Comparison of ENCODE assay signal across 8 cellular contexts in the genomic region with DNA sequence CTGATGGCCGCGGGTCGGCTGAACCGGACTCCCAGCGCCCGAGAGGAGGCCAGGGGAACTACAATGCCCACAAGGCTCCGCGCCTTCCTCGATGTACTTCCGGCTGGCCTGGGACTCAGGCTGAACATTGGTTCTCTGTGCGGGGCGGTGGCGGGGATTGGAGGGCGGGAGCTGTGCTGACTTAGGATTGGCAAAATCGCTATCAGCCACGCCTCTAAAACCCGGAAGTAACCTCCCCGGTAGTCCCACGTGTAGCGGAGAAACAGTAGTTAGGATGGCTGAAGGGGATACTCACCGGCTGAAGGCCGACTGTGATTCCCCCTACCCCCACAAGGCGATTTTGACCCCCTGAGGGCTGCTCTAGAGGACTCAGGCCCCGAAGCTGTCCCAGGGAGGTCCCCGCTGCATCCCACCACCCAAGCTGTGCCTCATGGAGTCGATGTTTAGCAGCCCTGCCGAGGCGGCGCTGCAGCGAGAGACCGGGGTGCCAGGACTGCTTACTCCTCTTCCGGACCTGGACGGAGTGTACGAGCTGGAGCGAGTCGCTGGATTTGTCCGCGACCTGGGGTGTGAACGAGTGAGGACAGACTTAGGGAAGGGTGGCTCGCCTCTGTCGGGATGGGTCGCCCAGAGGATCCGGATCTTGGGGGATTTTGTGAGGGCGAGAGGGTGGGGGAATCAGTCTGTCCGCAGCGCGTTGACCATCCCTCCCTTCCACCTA. TPM values are rescaled to one million over a fixed set of nuclear protein-coding genes. Genes with fewer than 3 reads are reported as not detected.
DNase-seq lines count a peak whose midpoint lies in the region; ATAC-seq and TF ChIP-seq lines count a peak whose summit lies in the region.

A gene with protein sequence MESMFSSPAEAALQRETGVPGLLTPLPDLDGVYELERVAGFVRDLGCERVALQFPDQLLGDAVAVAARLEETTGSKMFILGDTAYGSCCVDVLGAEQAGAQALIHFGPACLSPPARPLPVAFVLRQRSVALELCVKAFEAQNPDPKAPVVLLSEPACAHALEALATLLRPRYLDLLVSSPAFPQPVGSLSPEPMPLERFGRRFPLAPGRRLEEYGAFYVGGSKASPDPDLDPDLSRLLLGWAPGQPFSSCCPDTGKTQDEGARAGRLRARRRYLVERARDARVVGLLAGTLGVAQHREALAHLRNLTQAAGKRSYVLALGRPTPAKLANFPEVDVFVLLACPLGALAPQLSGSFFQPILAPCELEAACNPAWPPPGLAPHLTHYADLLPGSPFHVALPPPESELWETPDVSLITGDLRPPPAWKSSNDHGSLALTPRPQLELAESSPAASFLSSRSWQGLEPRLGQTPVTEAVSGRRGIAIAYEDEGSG (plus strand): TSS at position 265 of the 721 bp plus-strand sequence. CDS start 166 bp downstream, at position 431.

- no peaks in the 10 kb centered on the region for H3K27me3 ChIP-seq in AG04450 (ENCODE audit: control insufficient read depth, insufficient read depth, low read length)

- H3K27ac ChIP-seq in AG04450 (ENCODE audit: low read depth, low read length) (no peak within 1 kb of the TSS), caudate nucleus (ENCODE audit: low read depth, low read length) (no peak within 1 kb of the TSS)

- intact Hi-C loops in activated B cell treated with CpG ODN at 0.5 μM for 24 hours (cut with micrococcal nuclease): loop anchor here (1.0 to 10.0 kb wide), 5 partner anchors 24 to 1635 kb away; a partner anchor contains a TSS

- H3K4me3 ChIP-seq in AG04450 (ENCODE audit: low read depth, low read length): peak within 1 kb of the TSS; percentile 94

- H3K27me3 Mint-ChIP-seq in activated B cell treated with CpG ODN at 0.5 μM for 24 hours: no peaks in the 10 kb centered on the region

- H3K9me3 ChIP-seq in AG04450 (ENCODE audit: control insufficient read depth, insufficient read depth, low read length): no peaks in the 10 kb centered on the region; the same call in none of the 2 replicates

- H3K27ac Mint-ChIP-seq in activated B cell treated with CpG ODN at 0.5 μM for 24 hours: peak within 1 kb of the TSS; percentile 87

- H3K4me1 Mint-ChIP-seq in activated B cell treated with CpG ODN at 0.5 μM for 24 hours: peaks cover 35% of the 10 kb centered on the region

- peaks cover 32% of the 10 kb centered on the region for H3K36me3 Mint-ChIP-seq in activated B cell treated with CpG ODN at 0.5 μM for 24 hours (ENCODE audit: low read depth)

- H3K4me3 Mint-ChIP-seq in activated B cell treated with CpG ODN at 0.5 μM for 24 hours: peak within 1 kb of the TSS; percentile 98

- DNase-seq in AG04450 (ENCODE audit: low read depth, low spot score) (peak; percentile 91), NCI-H345 (lab: John Stamatoyannopoulos, UW) (peak; percentile 98), activated B cell treated with CpG ODN at 0.5 μM for 24 hours (peak; percentile 79), caudate nucleus (lab: John Stamatoyannopoulos, UW) (peak; percentile 64 to 99 (median 96)), inferior parietal cortex (ENCODE audit: extremely low spot score) (peak; percentile 97)
- peak; percentile 92 to 97 for DNase-seq in stimulated activated CD4-positive, alpha-beta T cell treated with anti-CD3 and anti-CD28 coated beads, Interleukin-12 subunit alpha, Interleukin-12 subunit beta, amount 100 ng/mL, for 24 hours (ENCODE audit: low read depth in 2 of 2)

- POLR2A ChIA-PET in AG04450 (lab: Yijun Ruan, JAX) (interaction anchor here (0.7 to 1.1 kb wide), 2 partner anchors 22 to 62 kb away, joined by 3 read pairs; a partner anchor contains a TSS), activated B cell treated with CpG ODN at 0.5 μM for 24 hours (lab: Charles Lee) (interaction anchor here (0.7 to 1.6 kb wide), 8 partner anchors 23 to 704 kb away, joined by 3 to 6 read pairs (median 4); a partner anchor contains a TSS)

- CTCF ChIA-PET in AG04450 (lab: Charles Lee) (interaction anchor here (1.2 to 2.2 kb wide), 3 partner anchors 24 to 206 kb away, joined by 3 to 12 read pairs (median 6); no protein-coding TSS in a partner anchor), activated B cell treated with CpG ODN at 0.5 μM for 24 hours (lab: Charles Lee) (interaction anchor here (1.0 to 1.8 kb wide), 2 partner anchors 22 to 35 kb away, joined by 3 to 4 read pairs; a partner anchor contains a TSS)

- no peaks in the 10 kb centered on the region for H3K9me3 Mint-ChIP-seq in activated B cell treated with CpG ODN at 0.5 μM for 24 hours

- TF ChIP-seq CTCF in AG04450 (IDR thresholded peaks at IDR 0.05; ENCODE audit: low read depth, low read length) (no peak; the same call in 1 of the 2 replicates), activated B cell treated with CpG ODN at 0.5 μM for 24 hours (IDR thresholded peaks at IDR 0.05) (no peak)

- ATAC-seq in GM18907 (IDR thresholded peaks at IDR 0.05; ENCODE audit: unreplicated experiment) (peak; percentile 71), HG03159 (IDR thresholded peaks at IDR 0.05; ENCODE audit: unreplicated experiment) (peak; percentile 82), activated B cell treated with CpG ODN at 0.5 μM for 24 hours (ENCODE audit: low read depth) (peak; percentile 89)

RNA-seq across cellular contexts. Expression of the gene that starts here (rescaled TPM):
- 17.9 and 22.2 TPM in 2 replicates for polyA plus RNA-seq in AG04450 (2011; rRNA removed)
- polyA minus RNA-seq in AG04450 (2011; rRNA and poly(A)+ RNA removed): 17.2 and 25.0 TPM in 2 replicates
- 47.3 and 51.6 TPM in 2 replicates for total RNA-seq in activated B cell treated with CpG ODN at 0.5 μM for 24 hours
